Comparison of ENCODE assay signal across 1 cellular context in genomic region chr17:63758428-63758827, GRCh38.
TF ChIP-seq lines count a peak whose summit lies in the region.

No MANE protein-coding gene starts in this region.

TF ChIP-seq in K562, 482 proteins besides CTCF, POLR2A, EP300 and RAD21 (continued from another document):
- no peak for TF ChIP-seq MTF1 (CRISPR knock-in tag; IDR thresholded peaks at IDR 0.05; ENCODE audit: borderline replicate concordance)
- TF ChIP-seq HDAC3 (IDR thresholded peaks at IDR 0.05; ENCODE audit: borderline replicate concordance, partially characterized antibody) = no peak
- no peak for TF ChIP-seq ZNF740 (CRISPR knock-in tag; IDR thresholded peaks at IDR 0.05)
- no peak for TF ChIP-seq ZNF740 (tag; IDR thresholded peaks at IDR 0.05)
- TF ChIP-seq KAT2B (IDR thresholded peaks at IDR 0.05; ENCODE audit: low read depth, low read length) = no peak
- no peak for TF ChIP-seq ZNF134 (CRISPR knock-in tag; conservative IDR thresholded peaks at IDR 0.05)
- no peak for TF ChIP-seq RUNX1 (IDR thresholded peaks at IDR 0.05; ENCODE audit: low read depth)
- TF ChIP-seq CHAMP1 (IDR thresholded peaks at IDR 0.05) = no peak
- TF ChIP-seq POLR2AphosphoS5 (IDR thresholded peaks at IDR 0.05; ENCODE audit: control insufficient read depth, insufficient read depth, low read depth, low read length) = no peak
- TF ChIP-seq FOXA1 (IDR thresholded peaks at IDR 0.05; ENCODE audit: borderline replicate concordance) = no peak
- TF ChIP-seq ZNF445 (CRISPR knock-in tag; IDR thresholded peaks at IDR 0.05; ENCODE audit: low read depth) = no peak
- TF ChIP-seq POLR2B (IDR thresholded peaks at IDR 0.05; ENCODE audit: low read depth, partially characterized antibody) = no peak
- no peak for TF ChIP-seq TRIM24 (IDR thresholded peaks at IDR 0.05)
- no peak for TF ChIP-seq ASH1L (IDR thresholded peaks at IDR 0.05; ENCODE audit: borderline replicate concordance, low read depth, partially characterized antibody)
- no peak for TF ChIP-seq TCF3 (CRISPR knock-in tag; IDR thresholded peaks at IDR 0.05)
